Comparison of ENCODE assay signal across 1 cellular context in the genomic region with DNA sequence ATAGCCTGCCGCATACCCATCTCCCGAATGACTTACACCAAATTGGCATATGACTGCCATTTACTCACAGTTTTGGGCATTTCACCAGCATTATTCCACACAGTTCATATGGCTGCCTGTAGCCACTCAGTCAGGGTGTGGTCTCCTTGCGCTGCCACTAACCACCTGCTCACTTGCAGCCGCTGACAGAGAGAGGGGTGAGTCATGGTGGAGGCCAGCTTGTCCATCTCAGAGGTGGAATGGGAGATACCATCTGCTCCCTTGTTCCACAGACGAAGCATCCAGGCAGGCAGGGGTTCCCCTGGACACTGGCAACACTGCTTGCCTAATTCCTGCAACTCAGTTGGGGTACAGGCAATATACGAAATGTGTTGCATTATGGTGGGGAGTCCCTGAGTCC.
A peak's percentile ranks its signal among the peaks of the same experiment; 100 is the strongest.
TF ChIP-seq lines count a peak whose summit lies in the region.

No MANE protein-coding gene starts in this region.

TF ChIP-seq in K562, 482 proteins besides CTCF, POLR2A, EP300 and RAD21 (continues in another document):
- TF ChIP-seq SMARCC2 (IDR thresholded peaks at IDR 0.05; ENCODE audit: low read depth) (no peak), RBM15 (IDR thresholded peaks at IDR 0.05; ENCODE audit: insufficient read depth, low read length) (no peak), ZNF778 (CRISPR knock-in tag; IDR thresholded peaks at IDR 0.05) (no peak), EZH2 (IDR thresholded peaks at IDR 0.05; ENCODE audit: borderline replicate concordance, low read depth, low read length) (no peak), RBM14 (IDR thresholded peaks at IDR 0.05; ENCODE audit: borderline replicate concordance, insufficient read depth, low read depth, low read length) (no peak), JUN (IDR thresholded peaks at IDR 0.05; ENCODE audit: borderline replicate concordance, low read depth, low read length) (peak; percentile 96), JUN (CRISPR knock-in tag; IDR thresholded peaks at IDR 0.05; ENCODE audit: borderline replicate concordance) (no peak), HDAC1 (IDR thresholded peaks at IDR 0.05) (no peak), DMBX1 (CRISPR knock-in tag; IDR thresholded peaks at IDR 0.05; ENCODE audit: borderline replicate concordance) (no peak), ZKSCAN3 (CRISPR knock-in tag; IDR thresholded peaks at IDR 0.05) (no peak), ARID2 (IDR thresholded peaks at IDR 0.05) (no peak), TARDBP (IDR thresholded peaks at IDR 0.05) (no peak), HNRNPL (IDR thresholded peaks at IDR 0.05; ENCODE audit: low read depth, low read length) (no peak), DEAF1 (CRISPR knock-in tag; IDR thresholded peaks at IDR 0.05) (no peak), PRMT5 (CRISPR knock-in tag; IDR thresholded peaks at IDR 0.05) (no peak), MIER1 (IDR thresholded peaks at IDR 0.05; ENCODE audit: low read depth) (no peak), PHF21A (IDR thresholded peaks at IDR 0.05; ENCODE audit: borderline replicate concordance, low read depth) (no peak), ZNF408 (CRISPR knock-in tag; IDR thresholded peaks at IDR 0.05; ENCODE audit: low read depth) (no peak), U2AF2 (optimal IDR thresholded peaks at IDR 0.05; ENCODE audit: low read depth, low read length) (no peak), ZNF41 (CRISPR knock-in tag; conservative IDR thresholded peaks at IDR 0.05) (no peak), KDM5B (IDR thresholded peaks at IDR 0.05; ENCODE audit: insufficient replicate concordance, low read depth, low read length) (no peak), SREBF1 (IDR thresholded peaks at IDR 0.05; ENCODE audit: borderline replicate concordance, low read depth, low read length) (no peak), ZNF583 (CRISPR knock-in tag; IDR thresholded peaks at IDR 0.05) (no peak), ZNF24 (IDR thresholded peaks at IDR 0.05) (no peak), FOXK2 (conservative IDR thresholded peaks at IDR 0.05 in 1 of 2, IDR thresholded peaks at IDR 0.05 in 1 of 2; ENCODE audit: low read depth in 2 of 2) (peak in 1 of 2 experiments; percentile 87; a peak in 1 of 4 replicates), MCM3 (IDR thresholded peaks at IDR 0.05) (no peak), TFAM (CRISPR knock-in tag; conservative IDR thresholded peaks at IDR 0.05) (no peak), FOSL1 (tag; conservative IDR thresholded peaks at IDR 0.05) (peak; percentile 96), CBFA2T3 (IDR thresholded peaks at IDR 0.05) (peak; percentile 50), MAZ (CRISPR knock-in tag; conservative IDR thresholded peaks at IDR 0.05 in 1 of 2, IDR thresholded peaks at IDR 0.05 in 1 of 2) (peak; percentile 15 to 47; a peak in 1 of 4 replicates), CSDE1 (IDR thresholded peaks at IDR 0.05) (no peak), ZNF174 (CRISPR knock-in tag; IDR thresholded peaks at IDR 0.05) (no peak), ZNF780A (CRISPR knock-in tag; IDR thresholded peaks at IDR 0.05) (no peak), NCOA2 (IDR thresholded peaks at IDR 0.05; ENCODE audit: partially characterized antibody in 2 of 2) (no peak), PHF20 (IDR thresholded peaks at IDR 0.05; ENCODE audit: partially characterized antibody) (no peak), USF2 (CRISPR knock-in tag; IDR thresholded peaks at IDR 0.05) (no peak), SNIP1 (IDR thresholded peaks at IDR 0.05; ENCODE audit: low read depth) (no peak), ETV6 (IDR thresholded peaks at IDR 0.05; ENCODE audit: borderline replicate concordance in 1 of 2, low read depth in 2 of 2, low read length in 1 of 2) (no peak), ETV6 (CRISPR knock-in tag; IDR thresholded peaks at IDR 0.05; ENCODE audit: borderline replicate concordance) (no peak), ZNF197 (CRISPR knock-in tag; IDR thresholded peaks at IDR 0.05; ENCODE audit: low read depth) (no peak), EWSR1 (IDR thresholded peaks at IDR 0.05; ENCODE audit: borderline replicate concordance, low read depth, partially characterized antibody) (no peak), U2AF1 (optimal IDR thresholded peaks at IDR 0.05; ENCODE audit: low read depth, low read length) (no peak), HMG20A (CRISPR knock-in tag; conservative IDR thresholded peaks at IDR 0.05) (no peak), IRF9 (tag; IDR thresholded peaks at IDR 0.05) (no peak), SMAD4 (CRISPR knock-in tag; conservative IDR thresholded peaks at IDR 0.05) (no peak), TEAD1 (CRISPR knock-in tag; IDR thresholded peaks at IDR 0.05) (no peak)
- TF ChIP-seq, protein P1, sequence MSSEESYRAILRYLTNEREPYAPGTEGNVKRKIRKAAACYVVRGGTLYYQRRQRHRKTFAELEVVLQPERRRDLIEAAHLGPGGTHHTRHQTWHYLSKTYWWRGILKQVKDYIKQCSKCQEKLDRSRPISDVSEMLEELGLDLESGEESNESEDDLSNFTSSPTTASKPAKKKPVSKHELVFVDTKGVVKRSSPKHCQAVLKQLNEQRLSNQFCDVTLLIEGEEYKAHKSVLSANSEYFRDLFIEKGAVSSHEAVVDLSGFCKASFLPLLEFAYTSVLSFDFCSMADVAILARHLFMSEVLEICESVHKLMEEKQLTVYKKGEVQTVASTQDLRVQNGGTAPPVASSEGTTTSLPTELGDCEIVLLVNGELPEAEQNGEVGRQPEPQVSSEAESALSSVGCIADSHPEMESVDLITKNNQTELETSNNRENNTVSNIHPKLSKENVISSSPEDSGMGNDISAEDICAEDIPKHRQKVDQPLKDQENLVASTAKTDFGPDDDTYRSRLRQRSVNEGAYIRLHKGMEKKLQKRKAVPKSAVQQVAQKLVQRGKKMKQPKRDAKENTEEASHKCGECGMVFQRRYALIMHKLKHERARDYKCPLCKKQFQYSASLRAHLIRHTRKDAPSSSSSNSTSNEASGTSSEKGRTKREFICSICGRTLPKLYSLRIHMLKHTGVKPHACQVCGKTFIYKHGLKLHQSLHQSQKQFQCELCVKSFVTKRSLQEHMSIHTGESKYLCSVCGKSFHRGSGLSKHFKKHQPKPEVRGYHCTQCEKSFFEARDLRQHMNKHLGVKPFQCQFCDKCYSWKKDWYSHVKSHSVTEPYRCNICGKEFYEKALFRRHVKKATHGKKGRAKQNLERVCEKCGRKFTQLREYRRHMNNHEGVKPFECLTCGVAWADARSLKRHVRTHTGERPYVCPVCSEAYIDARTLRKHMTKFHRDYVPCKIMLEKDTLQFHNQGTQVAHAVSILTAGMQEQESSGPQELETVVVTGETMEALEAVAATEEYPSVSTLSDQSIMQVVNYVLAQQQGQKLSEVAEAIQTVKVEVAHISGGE (CRISPR knock-in tag; IDR thresholded peaks at IDR 0.05): no peak
- TF ChIP-seq, protein P2, sequence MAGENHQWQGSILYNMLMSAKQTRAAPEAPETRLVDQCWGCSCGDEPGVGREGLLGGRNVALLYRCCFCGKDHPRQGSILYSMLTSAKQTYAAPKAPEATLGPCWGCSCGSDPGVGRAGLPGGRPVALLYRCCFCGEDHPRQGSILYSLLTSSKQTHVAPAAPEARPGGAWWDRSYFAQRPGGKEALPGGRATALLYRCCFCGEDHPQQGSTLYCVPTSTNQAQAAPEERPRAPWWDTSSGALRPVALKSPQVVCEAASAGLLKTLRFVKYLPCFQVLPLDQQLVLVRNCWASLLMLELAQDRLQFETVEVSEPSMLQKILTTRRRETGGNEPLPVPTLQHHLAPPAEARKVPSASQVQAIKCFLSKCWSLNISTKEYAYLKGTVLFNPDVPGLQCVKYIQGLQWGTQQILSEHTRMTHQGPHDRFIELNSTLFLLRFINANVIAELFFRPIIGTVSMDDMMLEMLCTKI (IDR thresholded peaks at IDR 0.05; ENCODE audit: partially characterized antibody): no peak
- TF ChIP-seq, protein P3, sequence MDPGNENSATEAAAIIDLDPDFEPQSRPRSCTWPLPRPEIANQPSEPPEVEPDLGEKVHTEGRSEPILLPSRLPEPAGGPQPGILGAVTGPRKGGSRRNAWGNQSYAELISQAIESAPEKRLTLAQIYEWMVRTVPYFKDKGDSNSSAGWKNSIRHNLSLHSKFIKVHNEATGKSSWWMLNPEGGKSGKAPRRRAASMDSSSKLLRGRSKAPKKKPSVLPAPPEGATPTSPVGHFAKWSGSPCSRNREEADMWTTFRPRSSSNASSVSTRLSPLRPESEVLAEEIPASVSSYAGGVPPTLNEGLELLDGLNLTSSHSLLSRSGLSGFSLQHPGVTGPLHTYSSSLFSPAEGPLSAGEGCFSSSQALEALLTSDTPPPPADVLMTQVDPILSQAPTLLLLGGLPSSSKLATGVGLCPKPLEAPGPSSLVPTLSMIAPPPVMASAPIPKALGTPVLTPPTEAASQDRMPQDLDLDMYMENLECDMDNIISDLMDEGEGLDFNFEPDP (CRISPR knock-in tag; IDR thresholded peaks at IDR 0.05): no peak
- TF ChIP-seq, protein P4, sequence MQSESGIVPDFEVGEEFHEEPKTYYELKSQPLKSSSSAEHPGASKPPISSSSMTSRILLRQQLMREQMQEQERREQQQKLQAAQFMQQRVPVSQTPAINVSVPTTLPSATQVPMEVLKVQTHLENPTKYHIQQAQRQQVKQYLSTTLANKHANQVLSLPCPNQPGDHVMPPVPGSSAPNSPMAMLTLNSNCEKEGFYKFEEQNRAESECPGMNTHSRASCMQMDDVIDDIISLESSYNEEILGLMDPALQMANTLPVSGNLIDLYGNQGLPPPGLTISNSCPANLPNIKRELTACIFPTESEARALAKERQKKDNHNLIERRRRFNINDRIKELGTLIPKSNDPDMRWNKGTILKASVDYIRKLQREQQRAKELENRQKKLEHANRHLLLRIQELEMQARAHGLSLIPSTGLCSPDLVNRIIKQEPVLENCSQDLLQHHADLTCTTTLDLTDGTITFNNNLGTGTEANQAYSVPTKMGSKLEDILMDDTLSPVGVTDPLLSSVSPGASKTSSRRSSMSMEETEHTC (IDR thresholded peaks at IDR 0.05): no peak
- TF ChIP-seq, protein P5, sequence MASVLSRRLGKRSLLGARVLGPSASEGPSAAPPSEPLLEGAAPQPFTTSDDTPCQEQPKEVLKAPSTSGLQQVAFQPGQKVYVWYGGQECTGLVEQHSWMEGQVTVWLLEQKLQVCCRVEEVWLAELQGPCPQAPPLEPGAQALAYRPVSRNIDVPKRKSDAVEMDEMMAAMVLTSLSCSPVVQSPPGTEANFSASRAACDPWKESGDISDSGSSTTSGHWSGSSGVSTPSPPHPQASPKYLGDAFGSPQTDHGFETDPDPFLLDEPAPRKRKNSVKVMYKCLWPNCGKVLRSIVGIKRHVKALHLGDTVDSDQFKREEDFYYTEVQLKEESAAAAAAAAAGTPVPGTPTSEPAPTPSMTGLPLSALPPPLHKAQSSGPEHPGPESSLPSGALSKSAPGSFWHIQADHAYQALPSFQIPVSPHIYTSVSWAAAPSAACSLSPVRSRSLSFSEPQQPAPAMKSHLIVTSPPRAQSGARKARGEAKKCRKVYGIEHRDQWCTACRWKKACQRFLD (CRISPR knock-in tag; IDR thresholded peaks at IDR 0.05): no peak
- TF ChIP-seq, protein P6, sequence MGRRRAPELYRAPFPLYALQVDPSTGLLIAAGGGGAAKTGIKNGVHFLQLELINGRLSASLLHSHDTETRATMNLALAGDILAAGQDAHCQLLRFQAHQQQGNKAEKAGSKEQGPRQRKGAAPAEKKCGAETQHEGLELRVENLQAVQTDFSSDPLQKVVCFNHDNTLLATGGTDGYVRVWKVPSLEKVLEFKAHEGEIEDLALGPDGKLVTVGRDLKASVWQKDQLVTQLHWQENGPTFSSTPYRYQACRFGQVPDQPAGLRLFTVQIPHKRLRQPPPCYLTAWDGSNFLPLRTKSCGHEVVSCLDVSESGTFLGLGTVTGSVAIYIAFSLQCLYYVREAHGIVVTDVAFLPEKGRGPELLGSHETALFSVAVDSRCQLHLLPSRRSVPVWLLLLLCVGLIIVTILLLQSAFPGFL (CRISPR knock-in tag; IDR thresholded peaks at IDR 0.05): no peak
